1 cellular context compared by ENCODE assay signal in genomic region chr9:37412431-37413151, GRCh38.
TF ChIP-seq lines count a peak whose summit lies in the region.

No MANE protein-coding gene starts in this region.

TF ChIP-seq in GM23338, 12 proteins besides CTCF, POLR2A, EP300 and RAD21 (continued from another document):
- TF ChIP-seq REST (IDR thresholded peaks at IDR 0.05; ENCODE audit: unreplicated experiment) (no peak), ZNF331 (CRISPR knock-in tag; IDR thresholded peaks at IDR 0.05; ENCODE audit: low read depth) (no peak), EZH2 (IDR thresholded peaks at IDR 0.05; ENCODE audit: low read depth, unreplicated experiment) (no peak), ETS1 (IDR thresholded peaks at IDR 0.05) (no peak), STAT1 (IDR thresholded peaks at IDR 0.05; ENCODE audit: unreplicated experiment) (no peak), NANOG (IDR thresholded peaks at IDR 0.05; ENCODE audit: borderline replicate concordance) (no peak), JUNB (IDR thresholded peaks at IDR 0.05; ENCODE audit: unreplicated experiment) (no peak), CREB1 (CRISPR knock-in tag; IDR thresholded peaks at IDR 0.05; ENCODE audit: low read depth) (no peak), ZNF114 (CRISPR knock-in tag; IDR thresholded peaks at IDR 0.05) (no peak)
